12 cellular contexts compared by ENCODE assay signal in genomic region chrX:46326161-46326560, GRCh38.
DNase-seq lines count a peak whose midpoint lies in the region; TF ChIP-seq lines count a peak whose summit lies in the region.
"Had no signal": no experiment of that assay in that cellular context is flagged by ENCODE, and none has a peak within 500 bp of the region (broad histone marks: within the 10 kb centered on the region; RNA-seq: fewer than 3 reads in every experiment).

No MANE protein-coding gene starts in this region.

- H3K36me3 ChIP-seq in adipocyte (ENCODE audit: control insufficient read depth, insufficient read depth, low read length, severe bottlenecking) (no peaks in the 10 kb centered on the region), skeletal muscle satellite cell (ENCODE audit: insufficient read depth, low read length) (no peaks in the 10 kb centered on the region)

- peaks cover 28% of the 10 kb centered on the region for H3K27me3 Mint-ChIP-seq in activated T-cell treated with anti-CD3 and anti-CD28 coated beads, Interleukin-2, amount 50 U/mL, for 24 hours

- H3K27me3 ChIP-seq in adipocyte (replicated peaks; ENCODE audit: control insufficient read depth, insufficient read depth, low read length): peaks cover 25% of the 10 kb centered on the region
- no peaks in the 10 kb centered on the region for H3K27me3 ChIP-seq in skeletal muscle satellite cell (ENCODE audit: control insufficient read depth, insufficient read depth, low read length)

- H3K9me3 ChIP-seq in adipocyte (ENCODE audit: control insufficient read depth, low read length) (peaks cover 11% of the 10 kb centered on the region), skeletal muscle satellite cell (replicated peaks; ENCODE audit: low read length) (no peaks in the 10 kb centered on the region)

- H3K27ac Mint-ChIP-seq in activated T-cell treated with anti-CD3 and anti-CD28 coated beads, Interleukin-2, amount 50 U/mL, for 24 hours: peak overlapping the region; percentile 82
- H3K27ac Mint-ChIP-seq: natural killer cell had no signal

- TF ChIP-seq CTCF in fibroblast of villous mesenchyme (IDR thresholded peaks at IDR 0.05; ENCODE audit: insufficient read depth, low read depth, low read length): no peak

- no peaks in the 10 kb centered on the region for H3K36me3 Mint-ChIP-seq in activated T-cell treated with anti-CD3 and anti-CD28 coated beads, Interleukin-2, amount 50 U/mL, for 24 hours (ENCODE audit: low read depth)
- H3K36me3 Mint-ChIP-seq: natural killer cell had no signal

- H3K4me1 ChIP-seq in adipocyte (ENCODE audit: control insufficient read depth, insufficient read depth, low read length): peaks cover 15% of the 10 kb centered on the region
- H3K4me1 ChIP-seq in skeletal muscle satellite cell (ENCODE audit: control insufficient read depth, insufficient read depth, low read length): peaks cover 33% of the 10 kb centered on the region

- peak overlapping the region; percentile 77 for H3K4me2 ChIP-seq in skeletal muscle satellite cell (ENCODE audit: low read length)

- H3K9ac ChIP-seq in adipocyte (ENCODE audit: low read length) (no peak overlapping the region), skeletal muscle satellite cell (ENCODE audit: low read depth, low read length) (peak overlapping the region; percentile 87)

- H3K9me3 Mint-ChIP-seq in activated T-cell treated with anti-CD3 and anti-CD28 coated beads, Interleukin-2, amount 50 U/mL, for 24 hours: no peaks in the 10 kb centered on the region
- H3K9me3 Mint-ChIP-seq: natural killer cell had no signal

- H3K4me1 Mint-ChIP-seq in activated T-cell treated with anti-CD3 and anti-CD28 coated beads, Interleukin-2, amount 50 U/mL, for 24 hours (ENCODE audit: low read depth): peaks cover 59% of the 10 kb centered on the region
- H3K4me1 Mint-ChIP-seq: natural killer cell had no signal

- DNase-seq in activated T-cell treated with anti-CD3 and anti-CD28 coated beads, Interleukin-2, amount 50 U/mL, for 24 hours: no peak
- no peak for DNase-seq in activated T-cell treated with anti-CD3 and anti-CD28 coated beads, Interleukin-2, amount 50 U/mL, for 48 hours
- DNase-seq in adipocyte (ENCODE audit: low read depth): peak; percentile 40
- DNase-seq in fibroblast of villous mesenchyme (ENCODE audit: low read depth): peak; percentile 38
- DNase-seq in NCI-H2107 treated with DMSO at 0.1 percent for 48 hours (lab: John Stamatoyannopoulos, UW; ENCODE audit: unreplicated experiment): no peak
- no peak for DNase-seq in activated CD4-positive, CD25-positive, alpha-beta regulatory T cell treated with anti-CD3 and anti-CD28 coated beads, Interleukin-2, amount 50 U/mL, for 72 hours
- no peak for DNase-seq in activated CD4-positive, alpha-beta T cell treated with anti-CD3 and anti-CD28 coated beads for 48 hours
- DNase-seq: activated CD8-positive, alpha-beta memory T cell treated with anti-CD3 and anti-CD28 coated beads for 24 hours; natural killer cell; NCI-H446 treated with DMSO at 0.1 percent for 48 hours; stimulated activated naive CD4-positive, alpha-beta T cell treated with Interleukin-2 at 50 U/mL for 16 hours had no signal

- H3K4me3 ChIP-seq in adipocyte (ENCODE audit: low read length) (no peak overlapping the region), fibroblast of villous mesenchyme (ENCODE audit: low read depth, low read length) (no peak overlapping the region), skeletal muscle satellite cell (ENCODE audit: low read length) (peak overlapping the region; percentile 38)

- H3K4me3 Mint-ChIP-seq in activated T-cell treated with anti-CD3 and anti-CD28 coated beads, Interleukin-2, amount 50 U/mL, for 24 hours: no peak overlapping the region
- H3K4me3 Mint-ChIP-seq: natural killer cell had no signal

Comparison
In these comparisons a context has a peak if more than half of its experiments do, and no peak if none do; other contexts are left out.
1. DNase-seq: peak in adipocyte (single experiment) and fibroblast of villous mesenchyme (single experiment); none in activated T-cell treated with anti-CD3 and anti-CD28 coated beads, Interleukin-2, amount 50 U/mL, for 24 hours (single experiment), activated T-cell treated with anti-CD3 and anti-CD28 coated beads, Interleukin-2, amount 50 U/mL, for 48 hours (0 of 2), NCI-H2107 treated with DMSO at 0.1 percent for 48 hours (single experiment), activated CD4-positive, CD25-positive, alpha-beta regulatory T cell treated with anti-CD3 and anti-CD28 coated beads, Interleukin-2, amount 50 U/mL, for 72 hours (single experiment) and activated CD4-positive, alpha-beta T cell treated with anti-CD3 and anti-CD28 coated beads for 48 hours (single experiment).